ENCODE assay signal across 13 cellular contexts in the genomic region with DNA sequence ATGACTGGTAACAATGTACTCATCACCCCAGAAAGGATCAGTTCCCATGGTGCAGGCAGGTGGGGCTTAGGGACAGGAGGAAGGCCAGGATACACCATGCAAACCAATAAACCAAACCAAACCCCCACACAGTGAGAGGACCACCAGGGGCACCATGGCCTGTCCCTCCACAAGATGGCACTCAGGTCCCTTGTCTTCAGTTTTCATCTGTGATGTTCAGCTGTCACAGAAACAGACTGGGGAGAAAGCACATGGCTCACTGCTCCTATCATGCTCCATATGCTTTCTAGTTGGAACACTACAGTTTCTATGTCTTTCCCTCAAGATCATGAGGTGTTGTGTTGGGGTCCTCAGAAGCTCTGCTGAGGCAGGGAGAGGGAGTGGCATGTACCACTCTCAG. TPM values are rescaled to one million over a fixed set of nuclear protein-coding genes. Genes with fewer than 3 reads are reported as not detected.
DNase-seq lines count a peak whose midpoint lies in the region; ATAC-seq and TF ChIP-seq lines count a peak whose summit lies in the region.
"Had no signal": no experiment of that assay in that cellular context is flagged by ENCODE, and none has a peak within 500 bp of the region (broad histone marks: within the 10 kb centered on the region; RNA-seq: fewer than 3 reads in every experiment).

No MANE protein-coding gene starts in this region.

- POLR2A ChIA-PET in activated CD8-positive, alpha-beta T cell treated with anti-CD3 and anti-CD28 coated beads, Interleukin-2, amount 10 ng/mL, durations not matched to agents 7 days and 5 days (lab: Charles Lee) = no interaction called here

- H3K56ac ChIP-seq in H9 (ENCODE audit: insufficient read length, low read depth, low read length) = no peak overlapping the region

- no peaks in the 10 kb centered on the region for H3K4me1 Mint-ChIP-seq in activated T-cell treated with anti-CD3 and anti-CD28 coated beads, Interleukin-2, amount 50 U/mL, for 4 hours (ENCODE audit: low read depth)
- H3K4me1 Mint-ChIP-seq in H9 (peaks cover 6 to 8% of the 10 kb centered on the region in 2 experiments; a peak in 3 of 4 replicates), naive B cell (peaks cover 68 to 72% (median 69%) of the 10 kb centered on the region in 3 donors)
- no peaks in the 10 kb centered on the region for H3K4me1 Mint-ChIP-seq in activated CD8-positive, alpha-beta T cell treated with anti-CD3 and anti-CD28 coated beads, Interleukin-2, amount 10 ng/mL, durations not matched to agents 7 days and 5 days (ENCODE audit: low read depth)

- H3K4me2 ChIP-seq in H9 (ENCODE audit: insufficient read depth, insufficient read length, low read length) = no peak overlapping the region
- H3K4me2 ChIP-seq: BLaER1 had no signal

- H3K4me3 Mint-ChIP-seq in activated T-cell treated with anti-CD3 and anti-CD28 coated beads, Interleukin-2, amount 50 U/mL, for 4 hours = no peak overlapping the region
- no peak overlapping the region for H3K4me3 Mint-ChIP-seq in H9
- no peak overlapping the region for H3K4me3 Mint-ChIP-seq in activated CD8-positive, alpha-beta T cell treated with anti-CD3 and anti-CD28 coated beads, Interleukin-2, amount 10 ng/mL, durations not matched to agents 7 days and 5 days
- peak overlapping the region in 1 of 8 donors; percentile 10 for H3K4me3 Mint-ChIP-seq in naive B cell

- DNase-seq in activated T-cell treated with anti-CD3 and anti-CD28 coated beads, Interleukin-2, amount 50 U/mL, for 4 hours = no peak
- no peak for DNase-seq in activated T-cell treated with anti-CD3 and anti-CD28 coated beads for 4 hours
- no peak for DNase-seq in H9
- DNase-seq in activated CD8-positive, alpha-beta T cell treated with anti-CD3 and anti-CD28 coated beads, Interleukin-2, amount 10 ng/mL, durations not matched to agents 7 days and 5 days = peak; percentile 39
- DNase-seq in naive B cell = no peak
- no peak for DNase-seq in Peyer's patch
- no peak for DNase-seq in GM03348 (ENCODE audit: low spot score)
- DNase-seq: NCI-H2029 treated with DMSO at 0.1 percent for 48 hours, spleen had no signal

- TF ChIP-seq CTCF in H9 (conservative IDR thresholded peaks at IDR 0.05) (peak; percentile 42; the same call in 2 of the 3 replicates), Peyer's patch (IDR thresholded peaks at IDR 0.05) (peak in 2 of 6 experiments; percentile 8 to 13)

- CTCF ChIA-PET in activated CD8-positive, alpha-beta T cell treated with anti-CD3 and anti-CD28 coated beads, Interleukin-2, amount 10 ng/mL, durations not matched to agents 7 days and 5 days (lab: Charles Lee) = no interaction called here

- no peak overlapping the region for H2BK20ac ChIP-seq in H9 (ENCODE audit: low read depth, low read length, poor library complexity, severe bottlenecking)

- H3K79me1 ChIP-seq in H9 (ENCODE audit: insufficient read depth, low read depth, low read length, poor library complexity, severe bottlenecking) = no peaks in the 10 kb centered on the region

- H3K27ac Mint-ChIP-seq in H9 (no peak overlapping the region), naive B cell (peak overlapping the region in 4 of 6 donors; percentile 11 to 73 (median 46))
- H3K27ac Mint-ChIP-seq in activated CD8-positive, alpha-beta T cell treated with anti-CD3 and anti-CD28 coated beads, Interleukin-2, amount 10 ng/mL, durations not matched to agents 7 days and 5 days = no peak overlapping the region

- no peaks in the 10 kb centered on the region for H3K36me3 Mint-ChIP-seq in activated T-cell treated with anti-CD3 and anti-CD28 coated beads, Interleukin-2, amount 50 U/mL, for 4 hours (ENCODE audit: insufficient read depth)
- H3K36me3 Mint-ChIP-seq in H9 (ENCODE audit: insufficient read depth in 1 of 3, low read depth in 3 of 3) = no peaks in the 10 kb centered on the region
- H3K36me3 Mint-ChIP-seq in activated CD8-positive, alpha-beta T cell treated with anti-CD3 and anti-CD28 coated beads, Interleukin-2, amount 10 ng/mL, durations not matched to agents 7 days and 5 days (ENCODE audit: low read depth) = no peaks in the 10 kb centered on the region
- peaks cover 8 to 10% of the 10 kb centered on the region in 2 donors for H3K36me3 Mint-ChIP-seq in naive B cell

- H4K8ac ChIP-seq in H9 (replicated peaks; ENCODE audit: insufficient read length, low read depth, low read length) = no peak overlapping the region

- no peak overlapping the region for H2AK5ac ChIP-seq in H9 (ENCODE audit: insufficient read length, low read length)

- no peaks in the 10 kb centered on the region for H3K9me3 ChIP-seq in H9 (ENCODE audit: control insufficient read depth, low read depth, low read length)
- no peaks in the 10 kb centered on the region for H3K9me3 ChIP-seq in Peyer's patch
- H3K9me3 ChIP-seq: BLaER1, spleen had no signal

- no peak overlapping the region for H3K9ac ChIP-seq in H9 (ENCODE audit: extremely low read depth, insufficient read length, low read length)
- H3K9ac ChIP-seq: BLaER1 had no signal

- no peaks in the 10 kb centered on the region for H3K4me1 ChIP-seq in H9 (ENCODE audit: insufficient read depth, low read length)
- H3K4me1 ChIP-seq in Peyer's patch = no peaks in the 10 kb centered on the region
- H3K4me1 ChIP-seq: BLaER1 had no signal

- no peak overlapping the region for H3K27ac ChIP-seq in H9 (ENCODE audit: insufficient read length, low read depth, low read length)
- no peak overlapping the region for H3K27ac ChIP-seq in Peyer's patch
- H3K27ac ChIP-seq: BLaER1, cardiac muscle cell, RWPE1, spleen had no signal

- H3K36me3 ChIP-seq in Peyer's patch = no peaks in the 10 kb centered on the region
- H3K36me3 ChIP-seq: BLaER1, cardiac muscle cell, spleen had no signal

- H2BK120ac ChIP-seq in H9 (ENCODE audit: low read depth, low read length, poor library complexity, severe bottlenecking) = no peak overlapping the region

- H3K9me3 Mint-ChIP-seq in activated T-cell treated with anti-CD3 and anti-CD28 coated beads, Interleukin-2, amount 50 U/mL, for 4 hours = no peaks in the 10 kb centered on the region
- H3K9me3 Mint-ChIP-seq in H9 = no peaks in the 10 kb centered on the region
- no peaks in the 10 kb centered on the region for H3K9me3 Mint-ChIP-seq in activated CD8-positive, alpha-beta T cell treated with anti-CD3 and anti-CD28 coated beads, Interleukin-2, amount 10 ng/mL, durations not matched to agents 7 days and 5 days (ENCODE audit: insufficient read depth)
- no peaks in the 10 kb centered on the region for H3K9me3 Mint-ChIP-seq in naive B cell

- no peak overlapping the region for H4K91ac ChIP-seq in H9 (ENCODE audit: insufficient read length, low read depth, low read length)

- H3T11ph ChIP-seq in H9 (ENCODE audit: low read length) = no peak overlapping the region

- H3K14ac ChIP-seq in H9 (ENCODE audit: insufficient read depth, low read length) = no peak overlapping the region

- H2AFZ ChIP-seq in H9 (ENCODE audit: low read length) = no peak overlapping the region

- no peaks in the 10 kb centered on the region for H4K20me1 ChIP-seq in H9 (ENCODE audit: control insufficient read depth, insufficient read depth, insufficient read length)
- H4K20me1 ChIP-seq: BLaER1 had no signal

- no peak overlapping the region for H3K4me3 ChIP-seq in Peyer's patch
- H3K4me3 ChIP-seq: BLaER1, cardiac muscle cell, spleen had no signal

- no peak overlapping the region for H2BK5ac ChIP-seq in H9 (ENCODE audit: insufficient read length, low read length)

- no peak overlapping the region for H2BK15ac ChIP-seq in H9 (ENCODE audit: low read depth, low read length)

- TF ChIP-seq POLR2A in Peyer's patch (IDR thresholded peaks at IDR 0.05) = no peak

- H3K27me3 ChIP-seq in H9 (ENCODE audit: insufficient read depth, low read length) (no peaks in the 10 kb centered on the region), Peyer's patch (no peaks in the 10 kb centered on the region)
- H3K27me3 ChIP-seq: BLaER1, cardiac muscle cell, spleen had no signal

- H3K27me3 Mint-ChIP-seq in activated T-cell treated with anti-CD3 and anti-CD28 coated beads, Interleukin-2, amount 50 U/mL, for 4 hours (ENCODE audit: low read depth) = peaks cover 4% of the 10 kb centered on the region
- H3K27me3 Mint-ChIP-seq in H9 (ENCODE audit: low read depth) (no peaks in the 10 kb centered on the region), naive B cell (no peaks in the 10 kb centered on the region)
- no peaks in the 10 kb centered on the region for H3K27me3 Mint-ChIP-seq in activated CD8-positive, alpha-beta T cell treated with anti-CD3 and anti-CD28 coated beads, Interleukin-2, amount 10 ng/mL, durations not matched to agents 7 days and 5 days (ENCODE audit: low read depth)

- H4K5ac ChIP-seq in H9 (ENCODE audit: insufficient read length, low read depth, low read length) = no peak overlapping the region

- ATAC-seq in activated T-cell treated with anti-CD3 and anti-CD28 coated beads, Interleukin-2, amount 50 U/mL, for 4 hours = peak; percentile 32 to 48
- ATAC-seq in activated CD8-positive, alpha-beta T cell treated with anti-CD3 and anti-CD28 coated beads, Interleukin-2, amount 10 ng/mL, durations not matched to agents 7 days and 5 days = no peak
- ATAC-seq in naive B cell (ENCODE audit: low read depth in 2 of 2) (no peak), HG03439 (IDR thresholded peaks at IDR 0.05; ENCODE audit: unreplicated experiment) (no peak)

- no peak overlapping the region for H3K23ac ChIP-seq in H9 (ENCODE audit: insufficient read length, low read depth, low read length)

- H3K23me2 ChIP-seq in H9 (ENCODE audit: insufficient read length, low read depth, low read length, poor library complexity, severe bottlenecking) = no peaks in the 10 kb centered on the region

- H3K79me2 ChIP-seq in H9 (ENCODE audit: insufficient read depth, low read length) = no peaks in the 10 kb centered on the region

- H3K4ac ChIP-seq in H9 (ENCODE audit: low read depth, low read length) = no peak overlapping the region

- H2BK12ac ChIP-seq in H9 (ENCODE audit: insufficient read length, low read depth, low read length) = no peak overlapping the region

- H3K18ac ChIP-seq in H9 (ENCODE audit: insufficient read length, low read depth, low read length) = no peak overlapping the region

RNA-seq across cellular contexts. Expression of a gene that starts 10.1 kb away (rescaled TPM):
- total RNA-seq in activated T-cell treated with anti-CD3 and anti-CD28 coated beads, Interleukin-2, amount 50 U/mL, for 4 hours = under 1 TPM; 0.03 to 0.71 (median 0.03) TPM
- total RNA-seq in H9 (2021) (0.04 and 0.20 TPM in 2 replicates), Peyer's patch (10 to 100 TPM in 1 of 4 donors, 1 to 10 TPM in 3; 1.3 to 15.9 (median 3.0) TPM)
- total RNA-seq in activated CD8-positive, alpha-beta T cell treated with anti-CD3 and anti-CD28 coated beads, Interleukin-2, amount 10 ng/mL, durations not matched to agents 7 days and 5 days = not detected
- 10 to 100 TPM in 5 of 6 donors, 1 to 10 TPM in 1; 5.8 to 23.9 (median 16.0) TPM for polyA plus RNA-seq in naive B cell (ENCODE audit: low read depth in 6 of 6)

Comparison
In these comparisons a context has a peak if more than half of its experiments do, and no peak if none do; other contexts are left out.
1. ATAC-seq: peak in activated T-cell treated with anti-CD3 and anti-CD28 coated beads, Interleukin-2, amount 50 U/mL, for 4 hours (2 of 2); none in activated CD8-positive, alpha-beta T cell treated with anti-CD3 and anti-CD28 coated beads, Interleukin-2, amount 10 ng/mL, durations not matched to agents 7 days and 5 days (single experiment), naive B cell (0 of 2) and HG03439 (single experiment).
2. H3K27ac Mint-ChIP-seq: peak in naive B cell (4 of 6); none in H9 (0 of 3) and activated CD8-positive, alpha-beta T cell treated with anti-CD3 and anti-CD28 coated beads, Interleukin-2, amount 10 ng/mL, durations not matched to agents 7 days and 5 days (single experiment).